In the genomic region with DNA sequence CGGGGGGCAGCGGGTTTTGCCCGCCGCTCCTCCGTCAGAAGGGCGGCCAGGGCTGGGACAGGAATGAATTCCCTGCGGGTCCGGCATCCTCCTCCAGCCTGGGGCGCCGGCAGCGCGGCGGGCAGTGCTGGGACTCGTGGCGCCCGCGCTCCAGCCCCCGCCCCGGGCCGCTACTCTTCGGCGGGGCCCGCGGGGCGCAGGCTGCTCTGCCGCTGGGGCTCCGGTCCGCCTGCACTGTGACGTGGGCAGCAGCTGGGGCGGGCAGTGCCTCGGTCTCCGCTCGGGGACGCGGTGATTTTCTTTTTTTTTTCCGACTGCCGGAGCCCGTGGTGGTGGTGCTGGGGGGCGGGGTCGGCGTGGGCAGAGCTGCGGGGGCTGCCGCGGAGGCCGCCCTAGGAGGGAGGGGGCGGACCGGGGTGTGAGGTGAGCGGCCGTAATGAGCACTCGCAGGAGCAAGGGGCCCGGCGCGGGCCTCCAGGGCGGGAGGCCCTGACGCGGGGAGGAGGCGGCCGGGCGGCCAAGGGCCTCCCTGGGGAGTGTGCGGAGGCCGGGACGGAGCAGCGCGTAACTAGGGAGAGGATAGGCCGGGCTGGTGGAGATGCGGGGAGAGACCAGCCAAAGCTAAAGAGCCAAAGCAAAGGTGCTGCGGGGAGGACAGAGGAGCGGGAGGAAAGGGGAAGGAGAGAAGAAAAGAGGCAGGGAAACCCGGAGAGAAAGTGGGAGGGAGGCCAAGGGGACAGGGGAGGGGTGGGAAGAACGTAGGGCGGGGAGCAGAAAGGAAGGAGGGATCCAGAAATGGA, we compare ENCODE assay signal across 1 cellular context.
TF ChIP-seq lines count a peak whose summit lies in the region.

No MANE protein-coding gene starts in this region.

TF ChIP-seq in HEK293, 187 proteins besides CTCF, POLR2A, EP300 and RAD21 (continued from another document and continues in another):
- TF ChIP-seq ZNF140 (tag by site-specific recombination; IDR thresholded peaks at IDR 0.05) (no peak), SP2 (tag by site-specific recombination; IDR thresholded peaks at IDR 0.05) (peak; percentile 78), GLIS2 (tag by site-specific recombination; IDR thresholded peaks at IDR 0.05) (peak; percentile 95), ZNF610 (tag by site-specific recombination; IDR thresholded peaks at IDR 0.05; ENCODE audit: borderline replicate concordance) (peak; percentile 81; the same call in 1 of the 2 replicates), EGR2 (tag by site-specific recombination; IDR thresholded peaks at IDR 0.05; ENCODE audit: low read depth) (peak; percentile 90), ZNF341 (tag by site-specific recombination; IDR thresholded peaks at IDR 0.05; ENCODE audit: low read depth) (peak; percentile 98), MZF1 (tag by site-specific recombination; IDR thresholded peaks at IDR 0.05; ENCODE audit: borderline replicate concordance) (peak; percentile 76; the same call in 1 of the 2 replicates), ZNF660 (tag by site-specific recombination; IDR thresholded peaks at IDR 0.05) (0 out of 2 replicates have a peak, but pooled peaks have one; percentile 46), ZBTB11 (tag by site-specific recombination; conservative IDR thresholded peaks at IDR 0.05; ENCODE audit: low read depth) (peak; percentile 64; the same call in 1 of the 2 replicates), ZNF501 (tag by site-specific recombination; IDR thresholded peaks at IDR 0.05) (peak; percentile 67; the same call in 1 of the 2 replicates), ZNF658 (tag by site-specific recombination; IDR thresholded peaks at IDR 0.05) (no peak), KLF16 (tag by site-specific recombination; IDR thresholded peaks at IDR 0.05) (peak; percentile 85), ZNF214 (tag by site-specific recombination; IDR thresholded peaks at IDR 0.05; ENCODE audit: borderline replicate concordance) (no peak), GLIS1 (tag by site-specific recombination; IDR thresholded peaks at IDR 0.05) (peak; percentile 79), ZNF629 (tag by site-specific recombination; IDR thresholded peaks at IDR 0.05) (peak; percentile 62; the same call in 1 of the 2 replicates), ZBTB17 (tag by site-specific recombination; IDR thresholded peaks at IDR 0.05) (peak; percentile 71; the same call in 1 of the 2 replicates), KLF7 (tag by site-specific recombination; IDR thresholded peaks at IDR 0.05; ENCODE audit: borderline replicate concordance) (peak; percentile 44; the same call in 1 of the 2 replicates), ZNF335 (tag by site-specific recombination; conservative IDR thresholded peaks at IDR 0.05) (peak; percentile 78), ZFP69B (tag by site-specific recombination; IDR thresholded peaks at IDR 0.05) (peak; percentile 66), ZFP37 (tag by site-specific recombination; IDR thresholded peaks at IDR 0.05) (peak; percentile 45; the same call in 1 of the 2 replicates), ZNF311 (tag by site-specific recombination; IDR thresholded peaks at IDR 0.05; ENCODE audit: borderline replicate concordance) (no peak), KLF9 (tag by site-specific recombination; IDR thresholded peaks at IDR 0.05; ENCODE audit: low read depth) (peak; percentile 76), ZFHX2 (tag by site-specific recombination; conservative IDR thresholded peaks at IDR 0.05) (peak; percentile 97), ZNF391 (tag by site-specific recombination; IDR thresholded peaks at IDR 0.05; ENCODE audit: borderline replicate concordance, low read depth) (0 out of 2 replicates have a peak, but pooled peaks have one; percentile 38), ZNF2 (tag by site-specific recombination; IDR thresholded peaks at IDR 0.05) (0 out of 2 replicates have a peak, but pooled peaks have one; percentile 47), WT1 (tag by site-specific recombination; IDR thresholded peaks at IDR 0.05) (peak; percentile 80), ZNF239 (tag by site-specific recombination; IDR thresholded peaks at IDR 0.05) (no peak), SP3 (tag by site-specific recombination; IDR thresholded peaks at IDR 0.05) (peak; percentile 94), OSR2 (tag by site-specific recombination; IDR thresholded peaks at IDR 0.05) (peak; percentile 18; the same call in 1 of the 2 replicates), ZBTB10 (tag by site-specific recombination; IDR thresholded peaks at IDR 0.05) (0 out of 2 replicates have a peak, but pooled peaks have one; percentile 32), ZNF654 (tag by site-specific recombination; IDR thresholded peaks at IDR 0.05; ENCODE audit: low read depth) (no peak), ZSCAN30 (tag by site-specific recombination; IDR thresholded peaks at IDR 0.05) (peak; percentile 48), ZBTB48 (tag by site-specific recombination; IDR thresholded peaks at IDR 0.05) (peak; percentile 94), GLI4 (tag by site-specific recombination; IDR thresholded peaks at IDR 0.05) (0 out of 2 replicates have a peak, but pooled peaks have one; percentile 73), ZNF398 (tag by site-specific recombination; IDR thresholded peaks at IDR 0.05) (peak; percentile 86), ZNF202 (tag by site-specific recombination; IDR thresholded peaks at IDR 0.05; ENCODE audit: borderline replicate concordance) (no peak), ZNF701 (tag by site-specific recombination; IDR thresholded peaks at IDR 0.05) (peak; percentile 69; the same call in 1 of the 2 replicates), BCL11A (tag by site-specific recombination; IDR thresholded peaks at IDR 0.05; ENCODE audit: low read depth) (0 out of 2 replicates have a peak, but pooled peaks have one; percentile 54), ZNF600 (tag by site-specific recombination; IDR thresholded peaks at IDR 0.05) (peak; percentile 95; the same call in 1 of the 2 replicates), IKZF3 (tag by site-specific recombination; IDR thresholded peaks at IDR 0.05) (0 out of 2 replicates have a peak, but pooled peaks have one; percentile 13), ZNF664 (tag by site-specific recombination; IDR thresholded peaks at IDR 0.05) (no peak), KLF10 (tag by site-specific recombination; IDR thresholded peaks at IDR 0.05) (0 out of 2 replicates have a peak, but pooled peaks have one; percentile 39), ZNF548 (tag by site-specific recombination; IDR thresholded peaks at IDR 0.05) (no peak), PRDM1 (tag by site-specific recombination; IDR thresholded peaks at IDR 0.05) (peak; percentile 91), KLF8 (tag by site-specific recombination; IDR thresholded peaks at IDR 0.05) (peak; percentile 87), ZNF423 (tag by site-specific recombination; IDR thresholded peaks at IDR 0.05) (peak; percentile 71), ZNF274 (IDR thresholded peaks at IDR 0.05; ENCODE audit: low read length) (no peak), ZNF274 (tag by site-specific recombination; IDR thresholded peaks at IDR 0.05; ENCODE audit: borderline replicate concordance) (no peak), ZNF394 (tag by site-specific recombination; IDR thresholded peaks at IDR 0.05; ENCODE audit: borderline replicate concordance) (peak; percentile 80; the same call in 1 of the 2 replicates), ZIC2 (tag by site-specific recombination; IDR thresholded peaks at IDR 0.05) (peak; percentile 59)
- TF ChIP-seq, protein P1, sequence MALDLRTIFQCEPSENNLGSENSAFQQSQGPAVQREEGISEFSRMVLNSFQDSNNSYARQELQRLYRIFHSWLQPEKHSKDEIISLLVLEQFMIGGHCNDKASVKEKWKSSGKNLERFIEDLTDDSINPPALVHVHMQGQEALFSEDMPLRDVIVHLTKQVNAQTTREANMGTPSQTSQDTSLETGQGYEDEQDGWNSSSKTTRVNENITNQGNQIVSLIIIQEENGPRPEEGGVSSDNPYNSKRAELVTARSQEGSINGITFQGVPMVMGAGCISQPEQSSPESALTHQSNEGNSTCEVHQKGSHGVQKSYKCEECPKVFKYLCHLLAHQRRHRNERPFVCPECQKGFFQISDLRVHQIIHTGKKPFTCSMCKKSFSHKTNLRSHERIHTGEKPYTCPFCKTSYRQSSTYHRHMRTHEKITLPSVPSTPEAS (tag by site-specific recombination; IDR thresholded peaks at IDR 0.05), result peak; percentile 31; the same call in 1 of the 2 replicates
- TF ChIP-seq, protein P2, sequence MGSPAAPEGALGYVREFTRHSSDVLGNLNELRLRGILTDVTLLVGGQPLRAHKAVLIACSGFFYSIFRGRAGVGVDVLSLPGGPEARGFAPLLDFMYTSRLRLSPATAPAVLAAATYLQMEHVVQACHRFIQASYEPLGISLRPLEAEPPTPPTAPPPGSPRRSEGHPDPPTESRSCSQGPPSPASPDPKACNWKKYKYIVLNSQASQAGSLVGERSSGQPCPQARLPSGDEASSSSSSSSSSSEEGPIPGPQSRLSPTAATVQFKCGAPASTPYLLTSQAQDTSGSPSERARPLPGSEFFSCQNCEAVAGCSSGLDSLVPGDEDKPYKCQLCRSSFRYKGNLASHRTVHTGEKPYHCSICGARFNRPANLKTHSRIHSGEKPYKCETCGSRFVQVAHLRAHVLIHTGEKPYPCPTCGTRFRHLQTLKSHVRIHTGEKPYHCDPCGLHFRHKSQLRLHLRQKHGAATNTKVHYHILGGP (tag by site-specific recombination; IDR thresholded peaks at IDR 0.05), result no peak
- TF ChIP-seq, protein P3, sequence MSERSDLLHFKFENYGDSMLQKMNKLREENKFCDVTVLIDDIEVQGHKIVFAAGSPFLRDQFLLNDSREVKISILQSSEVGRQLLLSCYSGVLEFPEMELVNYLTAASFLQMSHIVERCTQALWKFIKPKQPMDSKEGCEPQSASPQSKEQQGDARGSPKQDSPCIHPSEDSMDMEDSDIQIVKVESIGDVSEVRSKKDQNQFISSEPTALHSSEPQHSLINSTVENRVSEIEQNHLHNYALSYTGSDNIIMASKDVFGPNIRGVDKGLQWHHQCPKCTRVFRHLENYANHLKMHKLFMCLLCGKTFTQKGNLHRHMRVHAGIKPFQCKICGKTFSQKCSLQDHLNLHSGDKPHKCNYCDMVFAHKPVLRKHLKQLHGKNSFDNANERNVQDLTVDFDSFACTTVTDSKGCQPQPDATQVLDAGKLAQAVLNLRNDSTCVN (tag by site-specific recombination; optimal IDR thresholded peaks at IDR 0.05), result peak; percentile 76
- TF ChIP-seq, protein P4, sequence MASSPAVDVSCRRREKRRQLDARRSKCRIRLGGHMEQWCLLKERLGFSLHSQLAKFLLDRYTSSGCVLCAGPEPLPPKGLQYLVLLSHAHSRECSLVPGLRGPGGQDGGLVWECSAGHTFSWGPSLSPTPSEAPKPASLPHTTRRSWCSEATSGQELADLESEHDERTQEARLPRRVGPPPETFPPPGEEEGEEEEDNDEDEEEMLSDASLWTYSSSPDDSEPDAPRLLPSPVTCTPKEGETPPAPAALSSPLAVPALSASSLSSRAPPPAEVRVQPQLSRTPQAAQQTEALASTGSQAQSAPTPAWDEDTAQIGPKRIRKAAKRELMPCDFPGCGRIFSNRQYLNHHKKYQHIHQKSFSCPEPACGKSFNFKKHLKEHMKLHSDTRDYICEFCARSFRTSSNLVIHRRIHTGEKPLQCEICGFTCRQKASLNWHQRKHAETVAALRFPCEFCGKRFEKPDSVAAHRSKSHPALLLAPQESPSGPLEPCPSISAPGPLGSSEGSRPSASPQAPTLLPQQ (tag by site-specific recombination; IDR thresholded peaks at IDR 0.05), result peak; percentile 73
